ENCODE assay signal across 20 cellular contexts in the genomic region with DNA sequence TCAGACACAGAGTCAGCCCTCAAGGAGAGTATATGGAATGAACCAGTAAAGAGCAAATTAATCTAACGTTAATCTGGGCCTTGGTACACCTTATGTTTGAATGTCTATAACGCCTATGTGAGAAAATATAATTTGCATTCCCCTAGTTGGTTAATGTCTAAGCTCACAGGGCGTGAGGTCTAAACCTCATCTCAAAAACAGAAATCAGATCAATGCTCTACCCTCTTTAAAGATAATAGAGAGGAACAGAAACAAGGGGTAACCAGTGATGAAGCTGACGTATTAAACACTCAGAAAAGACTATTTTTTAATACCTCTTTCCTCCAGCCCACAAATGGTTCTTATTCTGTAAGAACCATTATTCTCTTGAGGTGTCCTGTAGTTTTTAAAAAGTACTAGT.
DNase-seq lines count a peak whose midpoint lies in the region; ATAC-seq and TF ChIP-seq lines count a peak whose summit lies in the region.
"Had no signal": no experiment of that assay in that cellular context is flagged by ENCODE, and none has a peak within 500 bp of the region (broad histone marks: within the 10 kb centered on the region; RNA-seq: fewer than 3 reads in every experiment).

No MANE protein-coding gene starts in this region.

- H2BK120ac ChIP-seq in mesendoderm (ENCODE audit: low read depth, low read length) = no peak overlapping the region

- intact Hi-C loops in MCF 10A (cut with micrococcal nuclease) (no loop called here), breast epithelium (cut with DNase I; ENCODE audit: low total_unique reads) (no loop called here)

- H2BK15ac ChIP-seq in mesendoderm (replicated peaks; ENCODE audit: low read depth) = no peak overlapping the region

- no peaks in the 10 kb centered on the region for H3K27me3 ChIP-seq in breast epithelium
- no peaks in the 10 kb centered on the region for H3K27me3 ChIP-seq in mesendoderm (ENCODE audit: insufficient read depth, low read length, poor library complexity)

- peaks cover 24% of the 10 kb centered on the region for H3K4me1 Mint-ChIP-seq in MCF 10A (ENCODE audit: insufficient read depth, unreplicated experiment)

- H3K79me1 ChIP-seq in mesendoderm (ENCODE audit: low read length) = no peaks in the 10 kb centered on the region

- no peak overlapping the region for H3K9ac ChIP-seq in mesendoderm (ENCODE audit: low read length)
- H3K9ac ChIP-seq: GM23248 had no signal

- POLR2A ChIA-PET in MCF 10A (lab: Yijun Ruan, JAX) = no interaction called here

- no peak overlapping the region for H2BK5ac ChIP-seq in mesendoderm (ENCODE audit: low read length)

- H4K8ac ChIP-seq in mesendoderm (ENCODE audit: low read depth, low read length) = no peak overlapping the region

- no peaks in the 10 kb centered on the region for H3K9me3 Mint-ChIP-seq in MCF 10A (ENCODE audit: unreplicated experiment)
- H3K9me3 Mint-ChIP-seq: CD8-positive, alpha-beta T cell had no signal

- DNase-seq in MCF 10A (ENCODE audit: unreplicated experiment) = no peak
- DNase-seq in breast epithelium (ENCODE audit: low spot score in 2 of 2) = no peak
- no peak for DNase-seq in mesendoderm
- DNase-seq in NCI-H1048 (lab: John Stamatoyannopoulos, UW) = no peak
- no peak for DNase-seq in NCI-H1694 treated with DMSO at 0.1 percent for 48 hours (lab: John Stamatoyannopoulos, UW)
- no peak for DNase-seq in activated CD4-positive, alpha-beta T cell treated with anti-CD3 and anti-CD28 coated beads for 1 hour
- DNase-seq: CD8-positive, alpha-beta T cell; COR-L47; DMS153; DMS79 treated with DMSO at 0.1 percent for 48 hours; EL; GM23248; H7; IMR-90; Kasumi-1; KBM-7 had no signal

- no peak overlapping the region for H3K4me3 ChIP-seq in breast epithelium
- H3K4me3 ChIP-seq in mesendoderm (ENCODE audit: low read length) = no peak overlapping the region
- H3K4me3 ChIP-seq: GM23248 had no signal

- no peak for TF ChIP-seq POLR2A in breast epithelium (IDR thresholded peaks at IDR 0.05)

- H3K9me3 ChIP-seq in breast epithelium = no peaks in the 10 kb centered on the region

- TF ChIP-seq CTCF in MCF 10A (IDR thresholded peaks at IDR 0.05; ENCODE audit: unreplicated experiment) = no peak
- TF ChIP-seq CTCF in breast epithelium (IDR thresholded peaks at IDR 0.05) = no peak

- H3K79me2 ChIP-seq in mesendoderm (ENCODE audit: control insufficient read depth, insufficient read depth, low read length) = no peaks in the 10 kb centered on the region

- H3K27ac Mint-ChIP-seq in MCF 10A (ENCODE audit: low read depth, unreplicated experiment) = peak overlapping the region; percentile 4
- H3K27ac Mint-ChIP-seq: CD14-positive monocyte; CD8-positive, alpha-beta T cell had no signal

- no peak overlapping the region for H4K5ac ChIP-seq in mesendoderm (ENCODE audit: low read length)

- CTCF ChIA-PET in MCF 10A (lab: Yijun Ruan, JAX) = no interaction called here

- ATAC-seq in GM21786 (IDR thresholded peaks at IDR 0.05; ENCODE audit: unreplicated experiment) (peak; percentile 66), HG03159 (IDR thresholded peaks at IDR 0.05; ENCODE audit: unreplicated experiment) (peak; percentile 50)
- ATAC-seq: CD8-positive, alpha-beta T cell had no signal

- no peak overlapping the region for H2AK5ac ChIP-seq in mesendoderm (ENCODE audit: low read length)

- peak overlapping the region; percentile 5 for H3K18ac ChIP-seq in mesendoderm (ENCODE audit: low read length)

- H3K56ac ChIP-seq in mesendoderm (ENCODE audit: low read length) = no peak overlapping the region

- WGBS in mesendoderm (ENCODE audit: extremely low coverage, insufficient coverage, low lambda C conversion rate) = no CpG with 5 or more reads among the region's 4 CpGs

- no peak overlapping the region for H3K23ac ChIP-seq in mesendoderm (ENCODE audit: low read length)

- H3K4me1 ChIP-seq in breast epithelium (no peaks in the 10 kb centered on the region), mesendoderm (ENCODE audit: control insufficient read depth, low read depth, low read length) (no peaks in the 10 kb centered on the region)

- BruUV-seq in MCF 10A (replicated peaks; lab: Mats Ljungman, UMichigan) = no TSS peak

- H3K4me3 Mint-ChIP-seq in MCF 10A (ENCODE audit: unreplicated experiment) = no peak overlapping the region
- H3K4me3 Mint-ChIP-seq: CD14-positive monocyte; CD8-positive, alpha-beta T cell had no signal

- no peaks in the 10 kb centered on the region for H3K27me3 Mint-ChIP-seq in MCF 10A (ENCODE audit: insufficient read depth, unreplicated experiment)

- H3K27ac ChIP-seq in breast epithelium = no peak overlapping the region
- H3K27ac ChIP-seq in mesendoderm (ENCODE audit: low read depth, low read length) = no peak overlapping the region
- H3K27ac ChIP-seq: 22Rv1, GM23248 had no signal

- H3K36me3 Mint-ChIP-seq in MCF 10A (ENCODE audit: insufficient read depth, unreplicated experiment) = no peaks in the 10 kb centered on the region
- H3K36me3 Mint-ChIP-seq: CD14-positive monocyte; CD8-positive, alpha-beta T cell had no signal

- H3K36me3 ChIP-seq in breast epithelium (no peaks in the 10 kb centered on the region), mesendoderm (ENCODE audit: control insufficient read depth, insufficient read depth, low read length) (no peaks in the 10 kb centered on the region)

- H3K4me2 ChIP-seq in mesendoderm (ENCODE audit: low read length) = no peak overlapping the region

- H3K4ac ChIP-seq in mesendoderm (ENCODE audit: low read depth, low read length) = no peak overlapping the region
